ENCODE assay signal across 8 cellular contexts in the genomic region with DNA sequence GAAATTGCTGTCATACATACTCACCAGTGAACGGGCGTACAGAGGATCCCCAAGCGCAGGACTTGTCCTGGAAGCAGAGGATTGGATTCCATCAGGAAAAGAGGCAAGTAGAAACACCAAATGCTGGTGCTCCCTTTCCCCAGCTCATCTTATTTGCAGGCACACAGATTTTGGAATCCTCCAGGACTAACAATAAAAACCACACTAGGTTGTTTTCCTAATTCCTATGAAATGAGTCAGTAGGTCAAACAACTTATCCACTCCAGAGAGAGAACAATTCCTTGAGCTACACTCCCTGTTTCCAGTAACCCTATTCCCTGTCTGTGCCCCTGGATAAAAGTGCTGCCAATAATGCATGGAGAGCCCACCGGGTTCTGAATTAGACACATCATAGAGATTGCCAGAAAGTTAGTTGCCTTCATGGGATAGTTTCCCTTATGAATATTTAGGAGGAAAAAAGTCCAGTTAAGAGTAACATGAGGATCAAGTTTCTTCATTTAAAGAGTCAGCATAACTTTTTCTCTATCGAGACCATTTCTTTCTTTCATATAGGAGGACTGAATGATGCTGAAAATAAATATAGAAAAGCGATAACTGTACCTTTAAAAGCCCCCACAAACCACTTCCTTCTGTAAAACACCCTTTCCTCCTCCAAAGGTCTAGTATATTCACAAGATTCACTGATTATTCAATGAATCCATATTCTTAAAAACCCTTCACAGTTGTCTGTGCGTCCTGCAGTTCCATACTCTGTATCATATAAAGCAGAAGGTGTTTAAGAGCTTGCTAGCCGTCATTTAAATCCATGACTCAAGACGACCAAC.
DNase-seq lines count a peak whose midpoint lies in the region; ATAC-seq, FAIRE-seq and TF ChIP-seq lines count a peak whose summit lies in the region.

No MANE protein-coding gene starts in this region.

- no peak for TF ChIP-seq POLR2A in A549 (IDR thresholded peaks at IDR 0.05; ENCODE audit: low read length)

- H3K4me2 ChIP-seq in A549 (peak overlapping the region; percentile 96), OCI-LY3 (ENCODE audit: low read length) (peak overlapping the region; percentile 96)

- no peaks in the 10 kb centered on the region for H3K9me3 Mint-ChIP-seq in neural crest cell

- ATAC-seq in A549 (peak in 1 of 2 experiments; percentile 7; a peak in 2 of 6 replicates), GM19463 (IDR thresholded peaks at IDR 0.05; ENCODE audit: unreplicated experiment) (peak; percentile 9), GM18498 (IDR thresholded peaks at IDR 0.05; ENCODE audit: unreplicated experiment) (no peak)

- WGBS in A549 (ENCODE audit: missing lambda C conversion rate) = 2% methylated on average over 9 of the region's 9 CpGs

- no peak overlapping the region for H2AFZ ChIP-seq in OCI-LY3 (ENCODE audit: low read depth, low read length)

- H3K4me3 Mint-ChIP-seq in neural crest cell = peak overlapping the region; percentile 18

- peak overlapping the region; percentile 64 for H3K9ac ChIP-seq in OCI-LY3 (ENCODE audit: low read length)

- FAIRE-seq in A549 (lab: Jason Lieb, UNC) = no peak

- H3K27ac ChIP-seq in A549 (peak overlapping the region; percentile 85 to 93), OCI-LY3 (ENCODE audit: low read length) (peak overlapping the region; percentile 94)

- H4K20me1 ChIP-seq in OCI-LY3 (ENCODE audit: insufficient read depth, low read length) = peaks cover 95% of the 10 kb centered on the region

- peaks cover 14% of the 10 kb centered on the region for H3K27me3 Mint-ChIP-seq in neural crest cell (ENCODE audit: low read depth)

- H3K4me3 ChIP-seq in A549 (peak overlapping the region; percentile 62), OCI-LY3 (ENCODE audit: low read length) (peak overlapping the region; percentile 79)

- POLR2A ChIA-PET in A549 (lab: Yijun Ruan, JAX) = interaction anchor here (0.5 to 4.5 kb wide), 9 partner anchors 8 to 194 kb away, joined by 3 to 52 read pairs (median 6); no protein-coding TSS in a partner anchor

- DNase-seq in A549 (ENCODE audit: low read depth in 1 of 2, low spot score in 1 of 2) = peak in 1 of 2 experiments; percentile 66
- peak; percentile 79 for DNase-seq in dermis blood vessel endothelial cell
- no peak for DNase-seq in neural crest cell (ENCODE audit: low read depth, low spot score)
- DNase-seq in activated gamma-delta T cell (lab: John Stamatoyannopoulos, UW) = no peak
- DNase-seq in NCI-H2081 treated with DMSO at 0.1 percent for 48 hours (lab: John Stamatoyannopoulos, UW) = no peak

- peaks cover 99% of the 10 kb centered on the region for H3K79me2 ChIP-seq in OCI-LY3 (ENCODE audit: low read length)

- no peaks in the 10 kb centered on the region for H3K9me3 ChIP-seq in A549
- H3K9me3 ChIP-seq in OCI-LY3 (ENCODE audit: insufficient read depth, low read length) = no peaks in the 10 kb centered on the region

- H3K27ac Mint-ChIP-seq in neural crest cell (ENCODE audit: unreplicated experiment) = no peak overlapping the region

- no peaks in the 10 kb centered on the region for H3K27me3 ChIP-seq in OCI-LY3 (ENCODE audit: low read depth, low read length)

- TF ChIP-seq RAD21 in A549 (conservative IDR thresholded peaks at IDR 0.05 in 1 of 2, IDR thresholded peaks at IDR 0.05 in 1 of 2) = peak; percentile 4 to 25; a peak in 1 of 5 replicates

- no peaks in the 10 kb centered on the region for H3K36me3 Mint-ChIP-seq in neural crest cell (ENCODE audit: low read depth)

- TF ChIP-seq EP300 in A549 (IDR thresholded peaks at IDR 0.05) = no peak

- peaks cover 61% of the 10 kb centered on the region for H3K4me1 ChIP-seq in A549
- peaks cover 53% of the 10 kb centered on the region for H3K4me1 ChIP-seq in OCI-LY3 (ENCODE audit: low read length)

- no peak for TF ChIP-seq CTCF in A549 (IDR thresholded peaks at IDR 0.05)
- TF ChIP-seq CTCF in OCI-LY3 (IDR thresholded peaks at IDR 0.05; ENCODE audit: low read depth, low read length) = no peak
- TF ChIP-seq CTCF in neural crest cell (conservative IDR thresholded peaks at IDR 0.05) = no peak

- H3K36me3 ChIP-seq in OCI-LY3 (replicated peaks; ENCODE audit: low read depth, low read length) = peaks cover 49% of the 10 kb centered on the region

- CTCF ChIA-PET in A549 (lab: Yijun Ruan, JAX) = interaction anchor here (0.9 to 1.7 kb wide), 4 partner anchors 8 to 47 kb away, joined by 4 to 9 read pairs (median 6); no protein-coding TSS in a partner anchor

- peaks cover 44% of the 10 kb centered on the region for H3K4me1 Mint-ChIP-seq in neural crest cell

TF ChIP-seq in A549, 52 proteins besides CTCF, POLR2A, EP300 and RAD21:
- TF ChIP-seq HOXB5 (CRISPR knock-in tag; IDR thresholded peaks at IDR 0.05) = no peak
- TF ChIP-seq JUNB (IDR thresholded peaks at IDR 0.05) = peak; percentile 61; the same call in 1 of the 2 replicates
- no peak for TF ChIP-seq NPAS2 (CRISPR knock-in tag; IDR thresholded peaks at IDR 0.05; ENCODE audit: borderline replicate concordance)
- TF ChIP-seq GATA3 (IDR thresholded peaks at IDR 0.05; ENCODE audit: borderline replicate concordance) = peak; percentile 68; the same call in 1 of the 2 replicates
- TF ChIP-seq, protein P1, sequence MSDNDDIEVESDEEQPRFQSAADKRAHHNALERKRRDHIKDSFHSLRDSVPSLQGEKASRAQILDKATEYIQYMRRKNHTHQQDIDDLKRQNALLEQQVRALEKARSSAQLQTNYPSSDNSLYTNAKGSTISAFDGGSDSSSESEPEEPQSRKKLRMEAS (IDR thresholded peaks at IDR 0.05) = peak; percentile 41
- 0 out of 3 replicates have a peak, but pooled peaks have one; percentile 7 for TF ChIP-seq SMC3 (IDR thresholded peaks at IDR 0.05)
- TF ChIP-seq EHF (CRISPR knock-in tag; IDR thresholded peaks at IDR 0.05) = 0 out of 2 replicates have a peak, but pooled peaks have one; percentile 53
- no peak for TF ChIP-seq FOSL2 (IDR thresholded peaks at IDR 0.05)
- peak; percentile 69 for TF ChIP-seq FOSL2 (CRISPR knock-in tag; IDR thresholded peaks at IDR 0.05)
- TF ChIP-seq TFCP2L1 (CRISPR knock-in tag; IDR thresholded peaks at IDR 0.05) = peak; percentile 75; the same call in 1 of the 2 replicates
- no peak for TF ChIP-seq RNF2 (IDR thresholded peaks at IDR 0.05; ENCODE audit: borderline replicate concordance, low read depth)
- TF ChIP-seq RARB (CRISPR knock-in tag; IDR thresholded peaks at IDR 0.05) = peak; percentile 30; the same call in 1 of the 2 replicates
TF ChIP-seq in A549: peak in this region for 8.
